Comparison of ENCODE assay signal across 3 cellular contexts in the genomic region with DNA sequence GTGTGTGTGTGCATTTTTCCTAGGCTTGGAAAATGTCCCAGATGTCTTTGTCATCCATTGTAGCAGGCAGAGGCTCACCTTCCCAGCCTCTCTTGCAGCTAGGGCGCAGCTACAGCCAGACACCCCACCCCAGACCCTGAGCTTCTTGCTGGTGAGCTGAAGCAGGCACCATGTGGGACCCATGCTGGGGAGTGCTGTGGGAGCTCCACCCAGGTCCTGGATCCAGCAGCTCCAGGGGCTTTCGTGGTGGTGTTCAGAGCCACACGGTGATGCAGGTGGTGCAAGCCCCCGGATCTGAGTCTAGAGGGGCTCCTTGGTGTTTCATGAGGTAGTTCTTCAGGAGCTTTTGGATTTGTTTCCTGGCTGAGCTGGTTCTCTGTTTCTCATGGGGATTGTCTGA.
"Had no signal": no experiment of that assay in that cellular context is flagged by ENCODE, and none has a peak within 500 bp of the region (broad histone marks: within the 10 kb centered on the region; RNA-seq: fewer than 3 reads in every experiment).

No MANE protein-coding gene starts in this region.

- DNase-seq: GDM1, GF-D8 had no signal

- H3K4me3 ChIP-seq: GM12878 had no signal

- ATAC-seq: GM12878 had no signal
